Comparison of ENCODE assay signal across 17 cellular contexts in genomic region chr3:136741063-136741462, GRCh38.
"Had no signal": no experiment of that assay in that cellular context is flagged by ENCODE, and none has a peak within 500 bp of the region (broad histone marks: within the 10 kb centered on the region; RNA-seq: fewer than 3 reads in every experiment).

No MANE protein-coding gene starts in this region.

- H3K4me3 ChIP-seq: colonic mucosa, gastrocnemius medialis, heart right ventricle, right atrium auricular region, smooth muscle cell, tibial artery, upper lobe of left lung, uterus had no signal

- H3K9me3 ChIP-seq: colonic mucosa, gastrocnemius medialis, neutrophil, tibial artery, upper lobe of left lung, uterus had no signal

- FAIRE-seq: islet of Langerhans had no signal

- H3K36me3 ChIP-seq: colonic mucosa, gastrocnemius medialis, neutrophil, right atrium auricular region, uterus had no signal

- H3K27me3 ChIP-seq: colonic mucosa, gastrocnemius medialis, heart right ventricle, neutrophil, right atrium auricular region, tibial artery, upper lobe of left lung, uterus had no signal

- H3K4me2 ChIP-seq: smooth muscle cell had no signal

- H3K27ac ChIP-seq: colonic mucosa, gastrocnemius medialis, heart right ventricle, neutrophil, right atrium auricular region, tibial artery, upper lobe of left lung, uterus had no signal

- H3K27me3 Mint-ChIP-seq: naive thymus-derived CD4-positive, alpha-beta T cell had no signal

- H3K4me1 ChIP-seq: colonic mucosa had no signal

- DNase-seq: colonic mucosa; effector CD4-positive, alpha-beta T cell; gastrocnemius medialis; heart right ventricle; hypothalamus; kidney glomerular epithelial cell; mammary epithelial cell; naive thymus-derived CD4-positive, alpha-beta T cell; stimulated activated CD4-positive, alpha-beta T cell treated with anti-CD3 and anti-CD28 coated beads, Interleukin-2, amount 100 ng/mL, for 48 hours; stimulated activated naive CD8-positive, alpha-beta T cell treated with anti-CD3 and anti-CD28 coated beads, Interleukin-15, Interleukin-2, amounts not matched to agents 100 U/mL and 50 U/mL, for 24 hours; tibial artery; upper lobe of left lung; uterus had no signal

- ATAC-seq: gastrocnemius medialis; heart right ventricle; naive thymus-derived CD4-positive, alpha-beta T cell; stimulated activated naive CD8-positive, alpha-beta T cell treated with anti-CD3 and anti-CD28 coated beads, Interleukin-15, Interleukin-2, amounts not matched to agents 100 U/mL and 50 U/mL, for 24 hours had no signal
